8 cellular contexts compared by ENCODE assay signal in genomic region chr9:4740373-4740622, GRCh38. TPM values are rescaled to one million over a fixed set of nuclear protein-coding genes. Genes with fewer than 3 reads are reported as not detected.
A peak's percentile ranks its signal among the peaks of the same experiment; 100 is the strongest.
DNase-seq lines count a peak whose midpoint lies in the region; ATAC-seq and TF ChIP-seq lines count a peak whose summit lies in the region.

No MANE protein-coding gene starts in this region.

- no peak for DNase-seq in activated naive CD4-positive, alpha-beta T cell treated with Interleukin-2 at 50 U/mL for 16 hours
- no peak for DNase-seq in activated naive CD8-positive, alpha-beta T cell treated with anti-CD3 and anti-CD28 coated beads, Interleukin-2, amount 10 ng/mL, durations not matched to agents 7 days and 5 days
- DNase-seq in kidney glomerular epithelial cell (lab: John Stamatoyannopoulos, UW) (peak; percentile 43), testis (no peak)
- no peak for DNase-seq in NK-92 treated with Interleukin-12 subunit alpha and Interleukin-12 subunit beta, amount 100 ng/mL, for 24 hours (lab: John Stamatoyannopoulos, UW)

- no peak for ATAC-seq in activated naive CD8-positive, alpha-beta T cell treated with anti-CD3 and anti-CD28 coated beads, Interleukin-2, amount 10 ng/mL, durations not matched to agents 7 days and 5 days (ENCODE audit: low read depth)
- ATAC-seq in GM18870 (IDR thresholded peaks at IDR 0.05; ENCODE audit: unreplicated experiment) (no peak), HG03439 (IDR thresholded peaks at IDR 0.05; ENCODE audit: unreplicated experiment) (no peak)

- H3K9me3 Mint-ChIP-seq in activated naive CD4-positive, alpha-beta T cell treated with anti-CD3 and anti-CD28 coated beads, Interleukin-2, amount 50 U/mL, for 24 hours, result no peaks in the 10 kb centered on the region
- no peaks in the 10 kb centered on the region for H3K9me3 Mint-ChIP-seq in activated naive CD8-positive, alpha-beta T cell treated with anti-CD3 and anti-CD28 coated beads, Interleukin-2, amount 10 ng/mL, durations not matched to agents 7 days and 5 days

- peak overlapping the region; percentile 86 to 90 for H3K4me3 ChIP-seq in testis

- intact Hi-C loops in testis (cut with DNase I; ENCODE audit: low total_unique reads), result loop anchor here (5.0 kb wide), 1 partner anchor 78 kb away; the partner anchor contains the start of gene PLPP6

- H3K4me1 ChIP-seq in testis, result peaks cover 8% of the 10 kb centered on the region

- H3K36me3 ChIP-seq in testis (ENCODE audit: low read depth, missing control alignments), result no peaks in the 10 kb centered on the region

- H3K9me3 ChIP-seq in testis, result no peaks in the 10 kb centered on the region

- peak overlapping the region; percentile 93 for H3K4me3 Mint-ChIP-seq in activated naive CD4-positive, alpha-beta T cell treated with anti-CD3 and anti-CD28 coated beads, Interleukin-2, amount 50 U/mL, for 24 hours
- peak overlapping the region; percentile 87 for H3K4me3 Mint-ChIP-seq in activated naive CD8-positive, alpha-beta T cell treated with anti-CD3 and anti-CD28 coated beads, Interleukin-2, amount 10 ng/mL, durations not matched to agents 7 days and 5 days

- no peak for TF ChIP-seq CTCF in testis (IDR thresholded peaks at IDR 0.05)

- H3K27me3 Mint-ChIP-seq in activated naive CD4-positive, alpha-beta T cell treated with anti-CD3 and anti-CD28 coated beads, Interleukin-2, amount 50 U/mL, for 24 hours, result no peaks in the 10 kb centered on the region
- H3K27me3 Mint-ChIP-seq in activated naive CD8-positive, alpha-beta T cell treated with anti-CD3 and anti-CD28 coated beads, Interleukin-2, amount 10 ng/mL, durations not matched to agents 7 days and 5 days, result no peaks in the 10 kb centered on the region

- WGBS in testis, 2 donors, result 0% methylated on average over 5 of the region's 5 CpGs

- H3K27ac Mint-ChIP-seq in activated naive CD4-positive, alpha-beta T cell treated with anti-CD3 and anti-CD28 coated beads, Interleukin-2, amount 50 U/mL, for 24 hours, result peak overlapping the region; percentile 87
- peak overlapping the region; percentile 85 for H3K27ac Mint-ChIP-seq in activated naive CD8-positive, alpha-beta T cell treated with anti-CD3 and anti-CD28 coated beads, Interleukin-2, amount 10 ng/mL, durations not matched to agents 7 days and 5 days

- POLR2A ChIA-PET in activated naive CD8-positive, alpha-beta T cell treated with anti-CD3 and anti-CD28 coated beads, Interleukin-2, amount 10 ng/mL, durations not matched to agents 7 days and 5 days (lab: Charles Lee), result interaction anchor here (0.8 to 1.9 kb wide), 20 partner anchors 10 to 1268 kb away, joined by 3 to 27 read pairs (median 5); partner anchors contain the start of genes CD274, CDC37L1, JAK2 and PLGRKT

- no peaks in the 10 kb centered on the region for H3K27me3 ChIP-seq in testis

- H3K4me1 Mint-ChIP-seq in activated naive CD4-positive, alpha-beta T cell treated with anti-CD3 and anti-CD28 coated beads, Interleukin-2, amount 50 U/mL, for 24 hours, result peaks cover 57% of the 10 kb centered on the region
- H3K4me1 Mint-ChIP-seq in activated naive CD8-positive, alpha-beta T cell treated with anti-CD3 and anti-CD28 coated beads, Interleukin-2, amount 10 ng/mL, durations not matched to agents 7 days and 5 days, result peaks cover 27% of the 10 kb centered on the region

- H3K27ac ChIP-seq in testis, result peak overlapping the region; percentile 92 to 94

- TF ChIP-seq POLR2A in testis (IDR thresholded peaks at IDR 0.05), result no peak

- H3K36me3 Mint-ChIP-seq in activated naive CD4-positive, alpha-beta T cell treated with anti-CD3 and anti-CD28 coated beads, Interleukin-2, amount 50 U/mL, for 24 hours, result no peaks in the 10 kb centered on the region
- no peaks in the 10 kb centered on the region for H3K36me3 Mint-ChIP-seq in activated naive CD8-positive, alpha-beta T cell treated with anti-CD3 and anti-CD28 coated beads, Interleukin-2, amount 10 ng/mL, durations not matched to agents 7 days and 5 days

RNA-seq across cellular contexts. Expression of gene AK3, which starts 0.7 kb away (rescaled TPM):
- total RNA-seq in activated naive CD8-positive, alpha-beta T cell treated with anti-CD3 and anti-CD28 coated beads, Interleukin-2, amount 10 ng/mL, durations not matched to agents 7 days and 5 days, result 10 to 100 TPM; 40.1 to 41.7 TPM
- total RNA-seq in testis, result 10 to 100 TPM; 18.3 to 24.1 TPM
- 23.4 TPM for polyA plus RNA-seq in testis (ENCODE audit: insufficient read depth, low read depth, low replicate concordance)

RNA-seq across cellular contexts. Expression of gene RCL1, which starts 52.4 kb away (rescaled TPM):
- 10 to 100 TPM; 14.4 to 15.1 TPM for total RNA-seq in activated naive CD8-positive, alpha-beta T cell treated with anti-CD3 and anti-CD28 coated beads, Interleukin-2, amount 10 ng/mL, durations not matched to agents 7 days and 5 days
- total RNA-seq in testis, result 10 to 100 TPM; 28.9 to 37.9 TPM
- 27.2 TPM for polyA plus RNA-seq in testis (ENCODE audit: insufficient read depth, low read depth, low replicate concordance)
